ENCODE assay signal across 11 cellular contexts in the genomic region with DNA sequence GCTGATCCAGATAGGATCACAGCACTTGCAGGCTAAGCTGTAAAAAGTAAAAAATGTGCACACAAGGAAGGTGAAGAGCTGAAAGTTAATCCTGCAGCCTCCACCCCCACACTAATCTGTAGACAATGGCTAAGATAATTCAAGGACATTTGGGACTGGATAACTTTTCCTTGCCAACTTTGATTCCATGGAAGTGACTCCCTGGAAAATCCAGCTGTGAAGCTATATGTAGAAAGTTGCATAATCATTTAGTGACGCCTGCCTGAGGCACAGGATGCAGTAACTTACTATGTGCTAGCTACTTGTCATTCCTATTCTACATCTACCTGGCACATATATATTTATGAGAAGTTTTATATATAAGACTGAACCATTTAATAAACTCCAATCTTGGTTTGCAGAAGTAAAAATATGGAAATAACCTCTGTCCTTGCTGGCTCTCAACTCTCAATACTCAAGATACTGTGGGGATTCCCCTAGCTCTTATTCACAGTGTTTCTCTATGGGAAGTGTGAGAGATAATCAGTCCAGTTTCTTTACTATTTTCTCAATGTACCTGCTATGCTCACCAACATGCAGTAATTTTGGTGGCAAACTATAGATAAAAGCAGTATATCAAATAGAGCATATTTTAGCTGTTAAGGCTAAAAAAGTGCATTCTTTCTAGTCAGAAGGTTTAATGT. TPM values are rescaled to one million over a fixed set of nuclear protein-coding genes. Genes with fewer than 3 reads are reported as not detected.
DNase-seq lines count a peak whose midpoint lies in the region; ATAC-seq and TF ChIP-seq lines count a peak whose summit lies in the region.
"Had no signal": no experiment of that assay in that cellular context is flagged by ENCODE, and none has a peak within 500 bp of the region (broad histone marks: within the 10 kb centered on the region; RNA-seq: fewer than 3 reads in every experiment).

No MANE protein-coding gene starts in this region.

- peak overlapping the region; percentile 17 for H3K4me2 ChIP-seq in neural progenitor cell

- peak overlapping the region; percentile 81 for H3K27ac Mint-ChIP-seq in activated CD8-positive, alpha-beta T cell treated with anti-CD3 and anti-CD28 coated beads for 36 hours
- no peak overlapping the region for H3K27ac Mint-ChIP-seq in activated CD8-positive, alpha-beta T cell treated with anti-CD3 and anti-CD28 coated beads, Interleukin-2, amount 10 ng/mL, durations not matched to agents 7 days and 5 days
- peak overlapping the region; percentile 76 for H3K27ac Mint-ChIP-seq in activated naive CD8-positive, alpha-beta T cell treated with anti-CD3 and anti-CD28 coated beads for 36 hours
- H3K27ac Mint-ChIP-seq in neural progenitor cell: no peak overlapping the region
- H3K27ac Mint-ChIP-seq in T-helper 2 cell treated with Interferon-gamma antibody and Interleukin-4, amounts not matched to agents 5 μg/mL and 100 μg/mL, for 36 hours: no peak overlapping the region
- H3K27ac Mint-ChIP-seq: dendritic cell treated with granulocyte-macrophage colony-stimulating factor and Interleukin-4, amounts not matched to agents 40 ng/mL and 50 ng/mL, for 4 days had no signal

- H3K9me3 ChIP-seq in neural progenitor cell (ENCODE audit: low read depth): no peaks in the 10 kb centered on the region
- H3K9me3 ChIP-seq: tibial nerve had no signal

- CTCF ChIA-PET in activated CD8-positive, alpha-beta T cell treated with anti-CD3 and anti-CD28 coated beads for 36 hours (lab: Charles Lee): interaction anchor here (1.6 kb wide), 1 partner anchor 38 kb away, joined by 4 read pairs; no protein-coding TSS in a partner anchor
- CTCF ChIA-PET in activated CD8-positive, alpha-beta T cell treated with anti-CD3 and anti-CD28 coated beads, Interleukin-2, amount 10 ng/mL, durations not matched to agents 7 days and 5 days (lab: Charles Lee): interaction anchor here (1.0 to 2.9 kb wide), 3 partner anchors 10 to 37 kb away, joined by 4 to 22 read pairs (median 11); a partner anchor contains a TSS

- H3K79me2 ChIP-seq in neural progenitor cell (ENCODE audit: low read depth): peaks cover 78% of the 10 kb centered on the region

- no peak overlapping the region for H2AFZ ChIP-seq in neural progenitor cell (replicated peaks)

- peak; percentile 65 for ATAC-seq in activated CD8-positive, alpha-beta T cell treated with anti-CD3 and anti-CD28 coated beads for 36 hours
- ATAC-seq in activated CD8-positive, alpha-beta T cell treated with anti-CD3 and anti-CD28 coated beads, Interleukin-2, amount 10 ng/mL, durations not matched to agents 7 days and 5 days: no peak
- peak; percentile 80 for ATAC-seq in HG02798 (IDR thresholded peaks at IDR 0.05; ENCODE audit: poor library complexity, unreplicated experiment)

- no peaks in the 10 kb centered on the region for H3K9me3 Mint-ChIP-seq in activated CD8-positive, alpha-beta T cell treated with anti-CD3 and anti-CD28 coated beads for 36 hours
- no peaks in the 10 kb centered on the region for H3K9me3 Mint-ChIP-seq in activated CD8-positive, alpha-beta T cell treated with anti-CD3 and anti-CD28 coated beads, Interleukin-2, amount 10 ng/mL, durations not matched to agents 7 days and 5 days (ENCODE audit: insufficient read depth)
- H3K9me3 Mint-ChIP-seq in activated naive CD8-positive, alpha-beta T cell treated with anti-CD3 and anti-CD28 coated beads for 36 hours: no peaks in the 10 kb centered on the region
- H3K9me3 Mint-ChIP-seq in neural progenitor cell: no peaks in the 10 kb centered on the region
- no peaks in the 10 kb centered on the region for H3K9me3 Mint-ChIP-seq in T-helper 2 cell treated with Interferon-gamma antibody and Interleukin-4, amounts not matched to agents 5 μg/mL and 100 μg/mL, for 36 hours
- H3K9me3 Mint-ChIP-seq: dendritic cell treated with granulocyte-macrophage colony-stimulating factor and Interleukin-4, amounts not matched to agents 40 ng/mL and 50 ng/mL, for 4 days had no signal

- no peak overlapping the region for H3K27ac ChIP-seq in neural progenitor cell
- H3K27ac ChIP-seq: tibial nerve had no signal

- H3K4me3 ChIP-seq in neural progenitor cell: no peak overlapping the region
- H3K4me3 ChIP-seq: tibial nerve had no signal

- H4K20me1 ChIP-seq in neural progenitor cell (ENCODE audit: low read depth): peaks cover 56% of the 10 kb centered on the region

- POLR2A ChIA-PET in activated CD8-positive, alpha-beta T cell treated with anti-CD3 and anti-CD28 coated beads for 36 hours (lab: Charles Lee): interaction anchor here (0.6 to 3.3 kb wide), 7 partner anchors 10 to 870 kb away, joined by 3 to 18 read pairs (median 3); a partner anchor contains a TSS
- POLR2A ChIA-PET in activated CD8-positive, alpha-beta T cell treated with anti-CD3 and anti-CD28 coated beads, Interleukin-2, amount 10 ng/mL, durations not matched to agents 7 days and 5 days (lab: Charles Lee): interaction anchor here (0.8 to 2.9 kb wide), 2 partner anchors 15 to 403 kb away, joined by 3 to 16 read pairs; a partner anchor contains a TSS

- TF ChIP-seq CTCF in activated CD8-positive, alpha-beta T cell treated with anti-CD3 and anti-CD28 coated beads for 36 hours (IDR thresholded peaks at IDR 0.05): no peak
- no peak for TF ChIP-seq CTCF in neural progenitor cell (IDR thresholded peaks at IDR 0.05)

- H3K9ac ChIP-seq in neural progenitor cell: no peak overlapping the region

- H3K27me3 ChIP-seq in neural progenitor cell: no peaks in the 10 kb centered on the region
- H3K27me3 ChIP-seq: tibial nerve had no signal

- no peak for DNase-seq in activated CD8-positive, alpha-beta T cell treated with anti-CD3 and anti-CD28 coated beads for 36 hours
- DNase-seq in activated CD8-positive, alpha-beta T cell treated with anti-CD3 and anti-CD28 coated beads, Interleukin-2, amount 10 ng/mL, durations not matched to agents 7 days and 5 days: no peak
- no peak for DNase-seq in activated naive CD8-positive, alpha-beta T cell treated with anti-CD3 and anti-CD28 coated beads for 36 hours
- DNase-seq in neural progenitor cell (ENCODE audit: low spot score): peak; percentile 4
- no peak for DNase-seq in T-helper 2 cell treated with Interferon-gamma antibody and Interleukin-4, amounts not matched to agents 5 μg/mL and 100 μg/mL, for 36 hours (ENCODE audit: low spot score)
- DNase-seq in T-helper 2 cell: no peak
- no peak for DNase-seq in iPS-NIHi7 (ENCODE audit: extremely low spot score)
- DNase-seq: stimulated activated CD4-positive, alpha-beta T cell treated with anti-CD3 and anti-CD28 coated beads, Interleukin-4, amount 100 ng/mL, for 1 hour had no signal

- peaks cover 37% of the 10 kb centered on the region for H3K4me1 ChIP-seq in neural progenitor cell

- H3F3A ChIP-seq in neural progenitor cell (ENCODE audit: low read depth): peaks cover 41% of the 10 kb centered on the region

- H3K4me3 Mint-ChIP-seq in activated CD8-positive, alpha-beta T cell treated with anti-CD3 and anti-CD28 coated beads for 36 hours: no peak overlapping the region
- no peak overlapping the region for H3K4me3 Mint-ChIP-seq in activated CD8-positive, alpha-beta T cell treated with anti-CD3 and anti-CD28 coated beads, Interleukin-2, amount 10 ng/mL, durations not matched to agents 7 days and 5 days
- H3K4me3 Mint-ChIP-seq in activated naive CD8-positive, alpha-beta T cell treated with anti-CD3 and anti-CD28 coated beads for 36 hours: no peak overlapping the region
- H3K4me3 Mint-ChIP-seq in neural progenitor cell: no peak overlapping the region
- H3K4me3 Mint-ChIP-seq in T-helper 2 cell treated with Interferon-gamma antibody and Interleukin-4, amounts not matched to agents 5 μg/mL and 100 μg/mL, for 36 hours: no peak overlapping the region
- H3K4me3 Mint-ChIP-seq: dendritic cell treated with granulocyte-macrophage colony-stimulating factor and Interleukin-4, amounts not matched to agents 40 ng/mL and 50 ng/mL, for 4 days had no signal

- peaks cover 81% of the 10 kb centered on the region for H3K36me3 ChIP-seq in neural progenitor cell

- H3K36me3 Mint-ChIP-seq in activated CD8-positive, alpha-beta T cell treated with anti-CD3 and anti-CD28 coated beads for 36 hours (ENCODE audit: low read depth): peaks cover 82% of the 10 kb centered on the region
- H3K36me3 Mint-ChIP-seq in activated CD8-positive, alpha-beta T cell treated with anti-CD3 and anti-CD28 coated beads, Interleukin-2, amount 10 ng/mL, durations not matched to agents 7 days and 5 days (ENCODE audit: low read depth): peaks cover 85% of the 10 kb centered on the region
- H3K36me3 Mint-ChIP-seq in activated naive CD8-positive, alpha-beta T cell treated with anti-CD3 and anti-CD28 coated beads for 36 hours: peaks cover 60% of the 10 kb centered on the region
- peaks cover 46% of the 10 kb centered on the region for H3K36me3 Mint-ChIP-seq in neural progenitor cell
- H3K36me3 Mint-ChIP-seq in T-helper 2 cell treated with Interferon-gamma antibody and Interleukin-4, amounts not matched to agents 5 μg/mL and 100 μg/mL, for 36 hours (ENCODE audit: low read depth): peaks cover 74% of the 10 kb centered on the region

- intact Hi-C loops in activated CD8-positive, alpha-beta T cell treated with anti-CD3 and anti-CD28 coated beads for 36 hours (cut with micrococcal nuclease): no loop called here

- peaks cover 82% of the 10 kb centered on the region for H3K4me1 Mint-ChIP-seq in activated CD8-positive, alpha-beta T cell treated with anti-CD3 and anti-CD28 coated beads for 36 hours (ENCODE audit: low read depth)
- H3K4me1 Mint-ChIP-seq in activated CD8-positive, alpha-beta T cell treated with anti-CD3 and anti-CD28 coated beads, Interleukin-2, amount 10 ng/mL, durations not matched to agents 7 days and 5 days (ENCODE audit: low read depth): peaks cover 59% of the 10 kb centered on the region
- H3K4me1 Mint-ChIP-seq in activated naive CD8-positive, alpha-beta T cell treated with anti-CD3 and anti-CD28 coated beads for 36 hours: peaks cover 70% of the 10 kb centered on the region
- peaks cover 43% of the 10 kb centered on the region for H3K4me1 Mint-ChIP-seq in neural progenitor cell
- peaks cover 57% of the 10 kb centered on the region for H3K4me1 Mint-ChIP-seq in T-helper 2 cell treated with Interferon-gamma antibody and Interleukin-4, amounts not matched to agents 5 μg/mL and 100 μg/mL, for 36 hours (ENCODE audit: low read depth)

- no peaks in the 10 kb centered on the region for H3K27me3 Mint-ChIP-seq in activated CD8-positive, alpha-beta T cell treated with anti-CD3 and anti-CD28 coated beads for 36 hours
- no peaks in the 10 kb centered on the region for H3K27me3 Mint-ChIP-seq in activated CD8-positive, alpha-beta T cell treated with anti-CD3 and anti-CD28 coated beads, Interleukin-2, amount 10 ng/mL, durations not matched to agents 7 days and 5 days (ENCODE audit: low read depth)
- no peaks in the 10 kb centered on the region for H3K27me3 Mint-ChIP-seq in activated naive CD8-positive, alpha-beta T cell treated with anti-CD3 and anti-CD28 coated beads for 36 hours
- no peaks in the 10 kb centered on the region for H3K27me3 Mint-ChIP-seq in neural progenitor cell (ENCODE audit: insufficient read depth, low read depth)
- no peaks in the 10 kb centered on the region for H3K27me3 Mint-ChIP-seq in T-helper 2 cell treated with Interferon-gamma antibody and Interleukin-4, amounts not matched to agents 5 μg/mL and 100 μg/mL, for 36 hours (ENCODE audit: low read depth)
- H3K27me3 Mint-ChIP-seq: dendritic cell treated with granulocyte-macrophage colony-stimulating factor and Interleukin-4, amounts not matched to agents 40 ng/mL and 50 ng/mL, for 4 days had no signal

RNA-seq across cellular contexts. Expression of a gene that starts 14.8 kb away (rescaled TPM):
- total RNA-seq in activated CD8-positive, alpha-beta T cell treated with anti-CD3 and anti-CD28 coated beads for 36 hours: 1,000 to 10,000 TPM; 2,161 to 2,384 TPM
- total RNA-seq in activated CD8-positive, alpha-beta T cell treated with anti-CD3 and anti-CD28 coated beads, Interleukin-2, amount 10 ng/mL, durations not matched to agents 7 days and 5 days: 1,000 to 10,000 TPM; 1,063 to 1,149 TPM
- total RNA-seq in activated naive CD8-positive, alpha-beta T cell treated with anti-CD3 and anti-CD28 coated beads for 36 hours: 1,000 to 10,000 TPM; 1,947 to 1,996 TPM
- total RNA-seq in neural progenitor cell (ENCODE audit: low replicate concordance): 1,385 and 1,973 TPM in 2 replicates

RNA-seq across cellular contexts. Expression of a gene that starts 38.2 kb away (rescaled TPM):
- total RNA-seq in activated CD8-positive, alpha-beta T cell treated with anti-CD3 and anti-CD28 coated beads for 36 hours: not detected
- total RNA-seq in activated CD8-positive, alpha-beta T cell treated with anti-CD3 and anti-CD28 coated beads, Interleukin-2, amount 10 ng/mL, durations not matched to agents 7 days and 5 days: not detected
- total RNA-seq in activated naive CD8-positive, alpha-beta T cell treated with anti-CD3 and anti-CD28 coated beads for 36 hours: not detected
- total RNA-seq in neural progenitor cell (ENCODE audit: low replicate concordance): not detected in 2 replicates

Comparison
In these comparisons a context has a peak if more than half of its experiments do, and no peak if none do; other contexts are left out.
1. H3K27ac Mint-ChIP-seq: peak in activated CD8-positive, alpha-beta T cell treated with anti-CD3 and anti-CD28 coated beads for 36 hours (single experiment) and activated naive CD8-positive, alpha-beta T cell treated with anti-CD3 and anti-CD28 coated beads for 36 hours (single experiment); none in activated CD8-positive, alpha-beta T cell treated with anti-CD3 and anti-CD28 coated beads, Interleukin-2, amount 10 ng/mL, durations not matched to agents 7 days and 5 days (single experiment), neural progenitor cell (single experiment) and T-helper 2 cell treated with Interferon-gamma antibody and Interleukin-4, amounts not matched to agents 5 μg/mL and 100 μg/mL, for 36 hours (single experiment).